In the genomic region with DNA sequence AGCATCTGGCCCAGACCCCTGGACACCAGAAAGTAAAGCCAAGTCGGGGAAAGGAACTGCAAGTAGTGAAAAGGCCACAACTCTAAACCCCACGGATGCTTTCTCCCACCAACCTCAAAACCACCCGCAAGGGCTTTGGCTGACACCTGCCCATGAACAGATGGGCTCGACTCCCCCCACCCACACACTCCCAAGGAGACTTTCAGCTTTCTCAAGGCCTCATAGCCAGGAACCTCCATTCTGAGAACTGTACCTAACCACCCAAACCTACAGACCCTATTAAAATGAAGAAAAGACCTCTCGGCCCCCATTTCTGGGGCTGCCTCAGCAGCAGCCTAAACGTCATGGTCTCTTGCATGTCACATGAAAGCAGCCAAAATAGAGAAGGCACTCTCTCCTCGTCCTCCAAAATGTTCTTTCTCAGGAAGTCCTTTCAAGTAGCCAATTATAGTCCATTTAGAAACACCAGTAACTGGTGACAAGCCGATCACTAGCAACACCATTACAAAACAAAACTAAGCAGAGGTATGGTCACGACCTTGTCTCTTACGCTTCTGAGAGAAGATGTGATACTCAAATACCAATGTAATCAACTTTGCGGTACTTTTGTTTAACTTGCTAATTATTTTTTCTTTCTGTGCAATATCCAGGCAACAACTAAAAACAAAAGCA, we compare ENCODE assay signal across 8 cellular contexts. TPM values are rescaled to one million over a fixed set of nuclear protein-coding genes. Genes with fewer than 3 reads are reported as not detected.
A peak's percentile ranks its signal among the peaks of the same experiment; 100 is the strongest.
DNase-seq lines count a peak whose midpoint lies in the region; ATAC-seq and TF ChIP-seq lines count a peak whose summit lies in the region.

No MANE protein-coding gene starts in this region.

- BruUV-seq in IMR-90 (replicated peaks; lab: Mats Ljungman, UMichigan), result no TSS peak

- no peak for TF ChIP-seq RAD21 in IMR-90 (IDR thresholded peaks at IDR 0.05; ENCODE audit: low read length)

- H3K23ac ChIP-seq in IMR-90 (ENCODE audit: low read depth, low read length), result peak overlapping the region; percentile 39; the same call in 1 of the 2 replicates

- TF ChIP-seq CTCF in 22Rv1 (IDR thresholded peaks at IDR 0.05) (no peak), IMR-90 (conservative IDR thresholded peaks at IDR 0.05; ENCODE audit: low read depth, low read length) (no peak)

- H3K79me1 ChIP-seq in IMR-90 (ENCODE audit: low read depth in 1 of 2, low read length in 2 of 2), result peaks cover 11 to 71% of the 10 kb centered on the region in 2 experiments

- H3K4me3 ChIP-seq in IMR-90 (ENCODE audit: insufficient read depth, low read depth, low read length), result no peak overlapping the region

- intact Hi-C loops in IMR-90 (cut with micrococcal nuclease), result no loop called here

- peaks cover 5% of the 10 kb centered on the region; the same call in 1 of the 2 replicates for H4K20me1 ChIP-seq in IMR-90 (ENCODE audit: insufficient read depth, low read length)

- no peak overlapping the region for H2AFZ ChIP-seq in IMR-90 (replicated peaks; ENCODE audit: low read length, poor library complexity)

- H3K4me1 Mint-ChIP-seq in natural killer cell treated with Interleukin-12 subunit alpha and Interleukin-12 subunit beta and Interleukin-15 and Interleukin-18, amount 100 ng/mL, for 72 hours (ENCODE audit: low read depth in 2 of 2), result peaks cover 76 to 87% of the 10 kb centered on the region in 2 donors

- no peaks in the 10 kb centered on the region for H3K27me3 ChIP-seq in IMR-90 (ENCODE audit: control insufficient read depth, insufficient read depth, low read length)

- WGBS in IMR-90 (ENCODE audit: extremely low coverage in 2 of 2, insufficient read length in 1 of 2), 2 experiments, result 78% methylated on average over 3 of the region's 11 CpGs; no CpG with 5 or more reads in 1 of the 2 experiments

- peak overlapping the region; percentile 10; the same call in 1 of the 2 replicates for H2AK5ac ChIP-seq in IMR-90 (ENCODE audit: low read depth, low read length)

- H3K9ac ChIP-seq in IMR-90 (ENCODE audit: low read depth, low read length), result 0 out of 2 replicates have a peak overlapping the region, but pooled peaks have one; percentile 16

- H3K4ac ChIP-seq in IMR-90 (ENCODE audit: low read depth, low read length), result peak overlapping the region; percentile 28

- peak overlapping the region; percentile 100 for H3K4me3 Mint-ChIP-seq in natural killer cell treated with Interleukin-12 subunit alpha and Interleukin-12 subunit beta and Interleukin-15 and Interleukin-18, amount 100 ng/mL, for 72 hours

- H2BK5ac ChIP-seq in IMR-90 (ENCODE audit: low read depth, low read length, poor library complexity, severe bottlenecking), result no peak overlapping the region

- H3K4me1 ChIP-seq in IMR-90 (ENCODE audit: control insufficient read depth, insufficient read depth, low read length), result peaks cover 49% of the 10 kb centered on the region

- H3K27ac Mint-ChIP-seq in natural killer cell treated with Interleukin-12 subunit alpha and Interleukin-12 subunit beta and Interleukin-15 and Interleukin-18, amount 100 ng/mL, for 72 hours, result peak overlapping the region; percentile 97

- in situ Hi-C loops in IMR-90 (cut with MboI; ENCODE audit: low sequenced_read_pairs), result no loop called here

- H3K14ac ChIP-seq in IMR-90 (replicated peaks; ENCODE audit: low read depth, low read length), result peak overlapping the region; percentile 8

- H3K27ac ChIP-seq in 22Rv1 (peak overlapping the region; percentile 94), IMR-90 (ENCODE audit: insufficient read depth, low read length) (no peak overlapping the region)

- no peak overlapping the region for H3K56ac ChIP-seq in IMR-90 (ENCODE audit: extremely low read depth, insufficient read depth, low read length)

- H3K36me3 Mint-ChIP-seq in natural killer cell treated with Interleukin-12 subunit alpha and Interleukin-12 subunit beta and Interleukin-15 and Interleukin-18, amount 100 ng/mL, for 72 hours, result no peaks in the 10 kb centered on the region

- H2BK120ac ChIP-seq in IMR-90 (ENCODE audit: low read depth, low read length), result no peak overlapping the region; the same call in 1 of the 2 replicates

- H3K36me3 ChIP-seq in IMR-90 (ENCODE audit: control insufficient read depth, insufficient read depth, low read length), result no peaks in the 10 kb centered on the region

- H2BK15ac ChIP-seq in IMR-90 (ENCODE audit: low read depth, low read length), result no peak overlapping the region; the same call in 2 of the 3 replicates

- no peaks in the 10 kb centered on the region for H3K27me3 Mint-ChIP-seq in natural killer cell treated with Interleukin-12 subunit alpha and Interleukin-12 subunit beta and Interleukin-15 and Interleukin-18, amount 100 ng/mL, for 72 hours

- H3K18ac ChIP-seq in IMR-90 (ENCODE audit: low read depth, low read length), result no peak overlapping the region

- no peak for DNase-seq in IMR-90
- DNase-seq in central memory CD4-positive, alpha-beta T cell, result peak; percentile 42
- peak; percentile 70 for DNase-seq in natural killer cell treated with Interleukin-12 subunit alpha and Interleukin-12 subunit beta and Interleukin-15 and Interleukin-18, amount 100 ng/mL, for 72 hours (ENCODE audit: low spot score)
- DNase-seq in hippocampal formation (lab: John Stamatoyannopoulos, UW), result no peak
- no peak for DNase-seq in NK-92 (lab: John Stamatoyannopoulos, UW; ENCODE audit: unreplicated experiment)

- ATAC-seq in GM18861 (IDR thresholded peaks at IDR 0.05; ENCODE audit: unreplicated experiment), result peak; percentile 25
- ATAC-seq in IMR-90 (ENCODE audit: low read depth), result no peak
- ATAC-seq in natural killer cell treated with Interleukin-12 subunit alpha and Interleukin-12 subunit beta and Interleukin-15 and Interleukin-18, amount 100 ng/mL, for 72 hours, result no peak
- ATAC-seq in GM21423 (IDR thresholded peaks at IDR 0.05; ENCODE audit: unreplicated experiment), result no peak

- H4K8ac ChIP-seq in IMR-90 (ENCODE audit: low read depth in 2 of 2, low read length in 2 of 2), result peak overlapping the region in 1 of 2 experiments; percentile 30; a peak in 1 of 4 replicates

- dilution Hi-C loops in IMR-90 (cut with HindIII; ENCODE audit: low sequenced_read_pairs, unreplicated experiment), result no loop called here

- CTCF ChIA-PET in IMR-90 (lab: Yijun Ruan, JAX), result interaction anchor here (0.6 kb wide), 1 partner anchor 903 kb away, joined by 3 read pairs; no protein-coding TSS in a partner anchor

- H2BK20ac ChIP-seq in IMR-90 (ENCODE audit: low read depth, low read length), result no peak overlapping the region

- TF ChIP-seq POLR2A in IMR-90 (IDR thresholded peaks at IDR 0.05; ENCODE audit: low read depth, low read length), result no peak

- no peaks in the 10 kb centered on the region for H3K9me3 Mint-ChIP-seq in natural killer cell treated with Interleukin-12 subunit alpha and Interleukin-12 subunit beta and Interleukin-15 and Interleukin-18, amount 100 ng/mL, for 72 hours

- H4K5ac ChIP-seq in IMR-90 (ENCODE audit: low read depth, low read length), result no peak overlapping the region

- H3K9me1 ChIP-seq in IMR-90 (ENCODE audit: insufficient read depth, low read length), result peaks cover 25% of the 10 kb centered on the region

- peak overlapping the region; percentile 11 for H2AK9ac ChIP-seq in IMR-90 (replicated peaks; ENCODE audit: low read depth, low read length, poor library complexity)

- no peaks in the 10 kb centered on the region for H3K9me3 ChIP-seq in IMR-90 (ENCODE audit: control insufficient read depth, insufficient read depth, low read length)

- H3K4me2 ChIP-seq in IMR-90 (ENCODE audit: low read depth, low read length), result peak overlapping the region; percentile 58

- POLR2A ChIA-PET in IMR-90 (lab: Charles Lee; ENCODE audit: unreplicated experiment), result no interaction called here

- H4K91ac ChIP-seq in IMR-90 (ENCODE audit: insufficient read depth, low read depth, low read length), result peak overlapping the region; percentile 5; the same call in 1 of the 2 replicates

TF ChIP-seq in IMR-90, 13 proteins besides CTCF, POLR2A, EP300 and RAD21:
- TF ChIP-seq RCOR1 (IDR thresholded peaks at IDR 0.05; ENCODE audit: insufficient replicate concordance, low read length) (no peak), MAFK (IDR thresholded peaks at IDR 0.05; ENCODE audit: low read depth, low read length) (no peak), NFE2L2 (IDR thresholded peaks at IDR 0.05; ENCODE audit: low read depth, low read length) (no peak), MAZ (IDR thresholded peaks at IDR 0.05; ENCODE audit: borderline replicate concordance, low read depth, low read length) (no peak), CHD1 (IDR thresholded peaks at IDR 0.05; ENCODE audit: low read depth, low read length) (no peak), MXI1 (IDR thresholded peaks at IDR 0.05; ENCODE audit: borderline replicate concordance, low read depth, low read length) (no peak), RFX5 (IDR thresholded peaks at IDR 0.05; ENCODE audit: low read depth, low read length) (no peak), SMC3 (IDR thresholded peaks at IDR 0.05; ENCODE audit: low read depth, low read length) (no peak), BHLHE40 (IDR thresholded peaks at IDR 0.05; ENCODE audit: low read depth, low read length) (no peak)
- TF ChIP-seq, protein P1, sequence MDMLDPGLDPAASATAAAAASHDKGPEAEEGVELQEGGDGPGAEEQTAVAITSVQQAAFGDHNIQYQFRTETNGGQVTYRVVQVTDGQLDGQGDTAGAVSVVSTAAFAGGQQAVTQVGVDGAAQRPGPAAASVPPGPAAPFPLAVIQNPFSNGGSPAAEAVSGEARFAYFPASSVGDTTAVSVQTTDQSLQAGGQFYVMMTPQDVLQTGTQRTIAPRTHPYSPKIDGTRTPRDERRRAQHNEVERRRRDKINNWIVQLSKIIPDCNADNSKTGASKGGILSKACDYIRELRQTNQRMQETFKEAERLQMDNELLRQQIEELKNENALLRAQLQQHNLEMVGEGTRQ (IDR thresholded peaks at IDR 0.05; ENCODE audit: low read depth, low read length), result no peak
- TF ChIP-seq, protein P2, sequence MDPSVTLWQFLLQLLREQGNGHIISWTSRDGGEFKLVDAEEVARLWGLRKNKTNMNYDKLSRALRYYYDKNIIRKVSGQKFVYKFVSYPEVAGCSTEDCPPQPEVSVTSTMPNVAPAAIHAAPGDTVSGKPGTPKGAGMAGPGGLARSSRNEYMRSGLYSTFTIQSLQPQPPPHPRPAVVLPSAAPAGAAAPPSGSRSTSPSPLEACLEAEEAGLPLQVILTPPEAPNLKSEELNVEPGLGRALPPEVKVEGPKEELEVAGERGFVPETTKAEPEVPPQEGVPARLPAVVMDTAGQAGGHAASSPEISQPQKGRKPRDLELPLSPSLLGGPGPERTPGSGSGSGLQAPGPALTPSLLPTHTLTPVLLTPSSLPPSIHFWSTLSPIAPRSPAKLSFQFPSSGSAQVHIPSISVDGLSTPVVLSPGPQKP (IDR thresholded peaks at IDR 0.05; ENCODE audit: borderline replicate concordance, low read depth, low read length), result no peak

RNA-seq across cellular contexts. Expression of a gene that starts 2.9 kb away (rescaled TPM):
- 8.8 and 11.9 TPM in 2 replicates for total RNA-seq in IMR-90 (2012; rRNA removed)
- 37.6 and 37.8 TPM in 2 replicates for polyA plus RNA-seq in IMR-90 (2012; rRNA removed)
- 28.7 and 34.0 TPM in 2 replicates for polyA plus RNA-seq in IMR-90 (2012; cell fraction: cytosol; rRNA removed)
- polyA plus RNA-seq in IMR-90 (2012; cell fraction: nucleus; rRNA removed; ENCODE audit: low replicate concordance), result 15.4 and 23.3 TPM in 2 replicates
- total RNA-seq in natural killer cell treated with Interleukin-12 subunit alpha and Interleukin-12 subunit beta and Interleukin-15 and Interleukin-18, amount 100 ng/mL, for 72 hours, result 10 to 100 TPM; 51.4 to 90.6 TPM

Comparison
In these comparisons a context has a peak if more than half of its experiments do, and no peak if none do; other contexts are left out.
1. DNase-seq: peak in central memory CD4-positive, alpha-beta T cell (single experiment) and natural killer cell treated with Interleukin-12 subunit alpha and Interleukin-12 subunit beta and Interleukin-15 and Interleukin-18, amount 100 ng/mL, for 72 hours (single experiment); none in IMR-90 (single experiment), hippocampal formation (0 of 2) and NK-92 (single experiment).